Comparison of ENCODE assay signal across 8 cellular contexts in the genomic region with DNA sequence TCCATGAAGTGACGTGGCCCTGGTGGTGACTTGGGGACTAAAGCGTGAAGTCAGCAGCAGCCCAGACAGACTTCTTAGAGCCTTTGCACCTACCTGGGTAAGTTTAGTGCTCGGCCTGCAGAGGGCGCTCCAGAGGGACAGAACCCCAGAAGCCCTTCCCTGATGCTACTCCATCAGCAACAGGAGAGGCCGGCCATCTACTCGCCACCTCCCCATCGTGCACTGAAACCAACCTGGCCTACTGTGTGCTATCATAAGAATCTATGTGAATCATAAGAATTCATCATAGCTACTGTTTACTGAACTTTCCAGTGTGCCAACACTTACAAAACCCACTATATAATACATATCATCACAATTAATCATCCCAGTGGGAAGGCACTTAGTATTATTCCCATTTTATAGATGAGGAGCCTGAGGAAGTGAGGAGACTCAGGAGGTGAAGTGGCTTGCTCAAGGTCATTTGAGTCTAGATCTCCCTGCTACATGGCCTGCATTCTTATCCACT. TPM values are rescaled to one million over a fixed set of nuclear protein-coding genes. Genes with fewer than 3 reads are reported as not detected.
A peak's percentile ranks its signal among the peaks of the same experiment; 100 is the strongest.
DNase-seq lines count a peak whose midpoint lies in the region; ATAC-seq and TF ChIP-seq lines count a peak whose summit lies in the region.

No MANE protein-coding gene starts in this region.

- peak in 1 of 5 donors; percentile 45 for DNase-seq in heart left ventricle
- no peak for DNase-seq in cardiac septum (ENCODE audit: low spot score)
- DNase-seq in RWPE1 (ENCODE audit: low spot score), result no peak
- DNase-seq in epithelial cell of prostate (ENCODE audit: low read depth, low spot score), result no peak
- peak; percentile 16 to 50 (median 39) for DNase-seq in stimulated activated CD4-positive, alpha-beta T cell treated with anti-CD3 and anti-CD28 coated beads, TNF-alpha, amount 100 ng/mL, for 48 hours (ENCODE audit: low read depth in 3 of 3)
- no peak for DNase-seq in aorta

- H3K4me1 ChIP-seq in heart left ventricle, result peaks cover 4 to 35% (median 22%) of the 10 kb centered on the region in 12 donors
- H3K4me1 ChIP-seq in aorta (ENCODE audit: control insufficient read depth in 1 of 2, insufficient read depth in 2 of 2, low read length in 2 of 2), result no peaks in the 10 kb centered on the region

- 67 to 83% (median 77%) methylated on average over 5 to 7 of the region's 7 CpGs for WGBS in heart left ventricle, 4 donors
- WGBS in aorta, 2 donors, result 84 to 88% methylated on average over 7 of the region's 7 CpGs

- POLR2A ChIA-PET in RWPE1 (lab: Yijun Ruan, JAX; ENCODE audit: low non-redundant PET), result no interaction called here

- no peak overlapping the region for H3K27ac ChIP-seq in heart left ventricle
- H3K27ac ChIP-seq in RWPE1, result peak overlapping the region; percentile 93
- peak overlapping the region; percentile 25 for H3K27ac ChIP-seq in epithelial cell of prostate
- peak overlapping the region in 1 of 2 donors; percentile 22 for H3K27ac ChIP-seq in aorta (ENCODE audit: low read depth in 1 of 2, low read length in 2 of 2)

- CTCF ChIA-PET in RWPE1 (lab: Yijun Ruan, JAX), result interaction anchor here (0.6 to 1.7 kb wide), 4 partner anchors 9 to 263 kb away, joined by 3 to 5 read pairs (median 4); no protein-coding TSS in a partner anchor

- ATAC-seq in heart left ventricle (no peak), HG03097 (IDR thresholded peaks at IDR 0.05; ENCODE audit: low FRiP score, unreplicated experiment) (no peak), aorta (ENCODE audit: low FRiP score) (no peak), GM19463 (IDR thresholded peaks at IDR 0.05; ENCODE audit: unreplicated experiment) (no peak)

- H3K4me3 ChIP-seq in heart left ventricle (no peak overlapping the region), aorta (ENCODE audit: low read length in 2 of 2) (no peak overlapping the region)

- TF ChIP-seq CTCF in heart left ventricle (IDR thresholded peaks at IDR 0.05) (peak in 9 of 12 donors; percentile 16 to 41 (median 36)), RWPE1 (conservative IDR thresholded peaks at IDR 0.05; ENCODE audit: low read depth) (peak; percentile 16; the same call in 1 of the 2 replicates)

- intact Hi-C loops in heart left ventricle (cut with DNase I) (no loop called here), cardiac septum (cut with DNase I) (no loop called here), aorta (cut with DNase I) (no loop called here)

- H3K36me3 ChIP-seq in heart left ventricle, result no peaks in the 10 kb centered on the region
- no peaks in the 10 kb centered on the region for H3K36me3 ChIP-seq in aorta (ENCODE audit: control insufficient read depth in 1 of 2, insufficient read depth in 2 of 2, low read length in 1 of 2)

- TF ChIP-seq POLR2A in heart left ventricle (IDR thresholded peaks at IDR 0.05), result no peak

- H3K27me3 ChIP-seq in heart left ventricle (peaks cover 0 to 11% (median 0%) of the 10 kb centered on the region in 9 donors), aorta (ENCODE audit: control insufficient read depth in 1 of 2, insufficient read depth in 2 of 2, low read length in 1 of 2) (no peaks in the 10 kb centered on the region)

- H3K9me3 ChIP-seq in heart left ventricle, result no peaks in the 10 kb centered on the region
- H3K9me3 ChIP-seq in aorta (ENCODE audit: control insufficient read depth, low read length), result no peaks in the 10 kb centered on the region

RNA-seq across cellular contexts. Expression of a gene that starts 7.9 kb away (rescaled TPM):
- total RNA-seq in heart left ventricle, result 1 to 10 TPM in 3 of 9 donors, under 1 TPM in 2, not detected in 4; 0.37 to 3.5 (median 1.9) TPM
- polyA plus RNA-seq in heart left ventricle, result 1 to 10 TPM in 1 of 2 donors, under 1 TPM in 1; 0.23 to 2.6 TPM
- total RNA-seq in cardiac septum, result 1.1 TPM
- total RNA-seq in aorta, result 1 to 10 TPM in 1 of 2 donors, under 1 TPM in 1; 0.36 to 1.5 TPM
- 1 to 10 TPM in 1 of 2 donors, not detected in 1; 2.3 TPM for polyA plus RNA-seq in aorta

Comparison
In these comparisons a context has a peak if more than half of its experiments do, and no peak if none do; other contexts are left out.
1. DNase-seq: peak in stimulated activated CD4-positive, alpha-beta T cell treated with anti-CD3 and anti-CD28 coated beads, TNF-alpha, amount 100 ng/mL, for 48 hours (3 of 3); none in cardiac septum (single experiment), RWPE1 (single experiment), epithelial cell of prostate (single experiment) and aorta (0 of 2).
2. H3K27ac ChIP-seq: peak in RWPE1 (single experiment) and epithelial cell of prostate (single experiment); none in heart left ventricle (0 of 12).